ENCODE assay signal across 7 cellular contexts in the genomic region with DNA sequence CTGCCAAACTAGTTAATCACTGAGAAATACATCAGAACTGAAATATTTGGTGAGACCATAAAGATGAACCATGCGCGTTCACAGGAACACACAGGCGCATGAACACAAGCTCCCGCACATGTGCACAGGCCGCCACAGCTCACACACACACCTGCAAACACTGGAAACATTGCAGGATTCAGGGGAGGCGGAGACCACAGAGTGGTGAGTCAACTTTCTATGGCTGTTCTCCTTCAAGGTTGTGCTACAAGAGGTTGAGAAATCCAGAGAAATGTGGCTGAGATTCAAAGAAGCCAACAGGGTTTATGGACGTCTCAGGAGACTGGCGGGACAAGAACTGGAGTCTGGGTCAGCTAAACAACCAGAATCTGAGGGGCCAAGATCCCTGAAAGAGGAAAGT. TPM values are rescaled to one million over a fixed set of nuclear protein-coding genes. Genes with fewer than 3 reads are reported as not detected.
DNase-seq lines count a peak whose midpoint lies in the region; ATAC-seq and TF ChIP-seq lines count a peak whose summit lies in the region.

No MANE protein-coding gene starts in this region.

- no peak for TF ChIP-seq POLR2A in tibial nerve (IDR thresholded peaks at IDR 0.05)

- no peaks in the 10 kb centered on the region for H3K27me3 ChIP-seq in PC-3 (ENCODE audit: low read length)
- no peaks in the 10 kb centered on the region for H3K27me3 ChIP-seq in tibial nerve

- H3K9ac ChIP-seq in PC-3 (ENCODE audit: low read length) = no peak overlapping the region

- H3K4me1 ChIP-seq in PC-3 (ENCODE audit: insufficient read depth, low read length) = peaks cover 14% of the 10 kb centered on the region
- peaks cover 37% of the 10 kb centered on the region for H3K4me1 ChIP-seq in mesodermal cell (ENCODE audit: control insufficient read depth, insufficient read depth, low read length, poor library complexity, severe bottlenecking)
- H3K4me1 ChIP-seq in tibial nerve = peaks cover 7 to 44% (median 33%) of the 10 kb centered on the region in 4 donors

- peak in 1 of 2 donors; percentile 47 for TF ChIP-seq EP300 in tibial nerve (IDR thresholded peaks at IDR 0.05)

- intact Hi-C loops in PC-3 (cut with micrococcal nuclease) = loop anchor here (10.0 kb wide), 1 partner anchor 163 kb away; no protein-coding TSS in a partner anchor

- H3K36me3 ChIP-seq in PC-3 (ENCODE audit: low read depth, low read length) (peaks cover 7% of the 10 kb centered on the region), mesodermal cell (ENCODE audit: control insufficient read depth, insufficient read depth, low read length) (peaks cover 29% of the 10 kb centered on the region), tibial nerve (peaks cover 0 to 15% (median 4%) of the 10 kb centered on the region in 3 donors)

- no peak for TF ChIP-seq CTCF in PC-3 (conservative IDR thresholded peaks at IDR 0.05; ENCODE audit: low read depth, low read length)
- TF ChIP-seq CTCF in tibial nerve (IDR thresholded peaks at IDR 0.05) = no peak
- no peak for TF ChIP-seq CTCF in glutamatergic neuron (IDR thresholded peaks at IDR 0.05; ENCODE audit: partially characterized antibody, unreplicated experiment)

- H4K20me1 ChIP-seq in PC-3 (ENCODE audit: low read length) = peaks cover 3% of the 10 kb centered on the region; the same call in 1 of the 2 replicates

- H3K9me3 ChIP-seq in PC-3 (ENCODE audit: low read length) (no peaks in the 10 kb centered on the region), mesodermal cell (ENCODE audit: control insufficient read depth, low read length) (no peaks in the 10 kb centered on the region), tibial nerve (no peaks in the 10 kb centered on the region)

- no peaks in the 10 kb centered on the region for H3K36me3 Mint-ChIP-seq in glutamatergic neuron (ENCODE audit: unreplicated experiment)

- H3K9me2 ChIP-seq in PC-3 (replicated peaks; ENCODE audit: low read length) = no peaks in the 10 kb centered on the region

- no peaks in the 10 kb centered on the region for H3F3A ChIP-seq in PC-3 (ENCODE audit: low read length, unreplicated experiment)

- no peak overlapping the region for H3K4me2 ChIP-seq in PC-3 (ENCODE audit: low read length)

- 90 to 94% methylated on average over 8 of the region's 8 CpGs for WGBS in mesodermal cell (ENCODE audit: insufficient coverage in 2 of 2), 2 experiments
- WGBS in tibial nerve, 2 donors = 86 to 87% methylated on average over 8 of the region's 8 CpGs

- DNase-seq in PC-3 (peak; percentile 33), amniotic epithelial cell (ENCODE audit: low read depth) (peak; percentile 98), tibial nerve (ENCODE audit: low spot score in 2 of 2) (peak in 1 of 2 donors; percentile 54), OCI-M2 (lab: John Stamatoyannopoulos, UW; ENCODE audit: unreplicated experiment) (no peak), Ammon's horn (ENCODE audit: low spot score) (no peak), glutamatergic neuron (no peak)

- CTCF ChIA-PET in PC-3 (lab: Charles Lee) = no interaction called here

- peaks cover 24% of the 10 kb centered on the region for H3K4me1 Mint-ChIP-seq in glutamatergic neuron (ENCODE audit: low read depth, unreplicated experiment)

- no peak overlapping the region for H3K27ac Mint-ChIP-seq in glutamatergic neuron (ENCODE audit: unreplicated experiment)

- H3K4me3 Mint-ChIP-seq in glutamatergic neuron (ENCODE audit: unreplicated experiment) = no peak overlapping the region

- H3K79me2 ChIP-seq in PC-3 (ENCODE audit: low read length) = peaks cover 90% of the 10 kb centered on the region

- H3K9me3 Mint-ChIP-seq in glutamatergic neuron (ENCODE audit: unreplicated experiment) = peaks cover 3% of the 10 kb centered on the region

- peaks cover 2% of the 10 kb centered on the region for H3K27me3 Mint-ChIP-seq in glutamatergic neuron (ENCODE audit: unreplicated experiment)

- BruUV-seq in PC-3 (replicated peaks; lab: Mats Ljungman, UMichigan) = no TSS peak

- no peak overlapping the region for H3K27ac ChIP-seq in PC-3 (ENCODE audit: low read length)
- H3K27ac ChIP-seq in mesodermal cell (ENCODE audit: low read depth, low read length, severe bottlenecking) = peak overlapping the region; percentile 47
- H3K27ac ChIP-seq in tibial nerve = peak overlapping the region in 3 of 4 donors; percentile 47 to 87 (median 62)

- H3K4me3 ChIP-seq in PC-3 (ENCODE audit: low read length) = no peak overlapping the region
- no peak overlapping the region for H3K4me3 ChIP-seq in mesodermal cell (ENCODE audit: extremely low read depth, insufficient read depth, low read length, poor library complexity, severe bottlenecking)
- no peak overlapping the region for H3K4me3 ChIP-seq in tibial nerve

- ATAC-seq in PC-3 = peak; percentile 37; the same call in 1 of the 2 replicates

- POLR2A ChIA-PET in PC-3 (lab: Charles Lee; ENCODE audit: unreplicated experiment) = no interaction called here

- H2AFZ ChIP-seq in PC-3 (ENCODE audit: low read length) = no peak overlapping the region

RNA-seq across cellular contexts. Expression of gene ESYT2, which starts 17.8 kb away (rescaled TPM):
- total RNA-seq in PC-3 (2014; rRNA removed) (76.1 and 78.0 TPM in 2 replicates), tibial nerve (100 to 1,000 TPM in 3 of 4 donors, 10 to 100 TPM in 1; 91.0 to 124 (median 114) TPM), glutamatergic neuron (ENCODE audit: unreplicated experiment) (41.9 TPM)
- 32.4 TPM for polyA plus RNA-seq in mesodermal cell (2013, experiment 1 of 2)
- 32.1 TPM for polyA plus RNA-seq in mesodermal cell (2013, experiment 2 of 2)

RNA-seq across cellular contexts. Expression of gene DYNC2I1, which starts 44.9 kb away (rescaled TPM):
- total RNA-seq in PC-3 (2014; rRNA removed) (12.2 and 18.8 TPM in 2 replicates), tibial nerve (10 to 100 TPM; 19.2 to 41.4 (median 25.9) TPM), glutamatergic neuron (ENCODE audit: unreplicated experiment) (21.6 TPM)
- 11.7 TPM for polyA plus RNA-seq in mesodermal cell (2013, experiment 1 of 2)
- 11.5 TPM for polyA plus RNA-seq in mesodermal cell (2013, experiment 2 of 2)

Comparison
In these comparisons a context has a peak if more than half of its experiments do, and no peak if none do; other contexts are left out.
1. DNase-seq: peak in PC-3 (single experiment) and amniotic epithelial cell (single experiment); none in OCI-M2 (single experiment), Ammon's horn (single experiment) and glutamatergic neuron (single experiment).